ENCODE assay signal across 11 cellular contexts in genomic region chr17:77330602-77331081, GRCh38.
DNase-seq lines count a peak whose midpoint lies in the region; ATAC-seq and TF ChIP-seq lines count a peak whose summit lies in the region.
"Had no signal": no experiment of that assay in that cellular context is flagged by ENCODE, and none has a peak within 500 bp of the region (broad histone marks: within the 10 kb centered on the region; RNA-seq: fewer than 3 reads in every experiment).

No MANE protein-coding gene starts in this region.

- H3K4me1 ChIP-seq in sigmoid colon (peaks cover 0 to 51% (median 35%) of the 10 kb centered on the region in 4 donors), hepatocyte (ENCODE audit: insufficient read depth) (peaks cover 37% of the 10 kb centered on the region)

- peaks cover 2% of the 10 kb centered on the region for H3K9me3 Mint-ChIP-seq in activated CD8-positive, alpha-beta memory T cell treated with anti-CD3 and anti-CD28 coated beads, Interleukin-2, amount 10 ng/mL, durations not matched to agents 7 days and 5 days (ENCODE audit: low read depth)
- peaks cover 4% of the 10 kb centered on the region for H3K9me3 Mint-ChIP-seq in chondrocyte (ENCODE audit: low read depth)

- H3K27me3 Mint-ChIP-seq in activated CD8-positive, alpha-beta memory T cell treated with anti-CD3 and anti-CD28 coated beads, Interleukin-2, amount 10 ng/mL, durations not matched to agents 7 days and 5 days, result no peaks in the 10 kb centered on the region
- H3K27me3 Mint-ChIP-seq in chondrocyte (ENCODE audit: low read depth), result no peaks in the 10 kb centered on the region

- no peak overlapping the region for H3K4me2 ChIP-seq in hepatocyte

- H3K4me1 Mint-ChIP-seq in activated CD8-positive, alpha-beta memory T cell treated with anti-CD3 and anti-CD28 coated beads, Interleukin-2, amount 10 ng/mL, durations not matched to agents 7 days and 5 days, result peaks cover 40% of the 10 kb centered on the region
- peaks cover 37% of the 10 kb centered on the region for H3K4me1 Mint-ChIP-seq in chondrocyte (ENCODE audit: low read depth)

- no peaks in the 10 kb centered on the region for H3K9me2 ChIP-seq in hepatocyte (replicated peaks; ENCODE audit: insufficient read depth)

- H3K27ac Mint-ChIP-seq in activated CD8-positive, alpha-beta memory T cell treated with anti-CD3 and anti-CD28 coated beads, Interleukin-2, amount 10 ng/mL, durations not matched to agents 7 days and 5 days, result no peak overlapping the region
- no peak overlapping the region for H3K27ac Mint-ChIP-seq in chondrocyte (ENCODE audit: unreplicated experiment)

- no peak for TF ChIP-seq CTCF in chondrocyte (IDR thresholded peaks at IDR 0.05)
- TF ChIP-seq CTCF in sigmoid colon (IDR thresholded peaks at IDR 0.05), result no peak
- TF ChIP-seq CTCF in hepatocyte (IDR thresholded peaks at IDR 0.05; ENCODE audit: poor library complexity), result no peak

- peaks cover 12% of the 10 kb centered on the region for H3K36me3 Mint-ChIP-seq in activated CD8-positive, alpha-beta memory T cell treated with anti-CD3 and anti-CD28 coated beads, Interleukin-2, amount 10 ng/mL, durations not matched to agents 7 days and 5 days
- no peaks in the 10 kb centered on the region for H3K36me3 Mint-ChIP-seq in chondrocyte (ENCODE audit: low read depth)

- no peak overlapping the region for H2AFZ ChIP-seq in hepatocyte

- DNase-seq in activated CD8-positive, alpha-beta memory T cell treated with anti-CD3 and anti-CD28 coated beads, Interleukin-2, amount 10 ng/mL, durations not matched to agents 7 days and 5 days, result peak; percentile 41
- no peak for DNase-seq in activated CD8-positive, alpha-beta memory T cell treated with anti-CD3 and anti-CD28 coated beads for 24 hours
- peak; percentile 47 for DNase-seq in D341Med (ENCODE audit: low spot score)
- DNase-seq in chondrocyte (ENCODE audit: low spot score), result peak; percentile 86
- peak; percentile 65 for DNase-seq in sigmoid colon
- DNase-seq in hepatocyte (ENCODE audit: low spot score), result no peak
- DNase-seq in stimulated activated CD4-positive, alpha-beta T cell treated with anti-CD3 and anti-CD28 coated beads, Interleukin-2, amount 100 ng/mL, for 48 hours, result no peak
- DNase-seq in DMS 273 (lab: John Stamatoyannopoulos, UW; ENCODE audit: unreplicated experiment), result no peak

- no peaks in the 10 kb centered on the region for H4K20me1 ChIP-seq in hepatocyte (ENCODE audit: insufficient read depth, poor library complexity, severe bottlenecking)

- H3K9me3 ChIP-seq in sigmoid colon, result no peaks in the 10 kb centered on the region
- H3K9me3 ChIP-seq in hepatocyte (ENCODE audit: low read depth), result no peaks in the 10 kb centered on the region
- H3K9me3 ChIP-seq: body of pancreas, esophagus squamous epithelium had no signal

- CTCF ChIA-PET in activated CD8-positive, alpha-beta memory T cell treated with anti-CD3 and anti-CD28 coated beads, Interleukin-2, amount 10 ng/mL, durations not matched to agents 7 days and 5 days (lab: Charles Lee), result interaction anchor here (0.9 to 5.9 kb wide), 21 partner anchors 17 to 212 kb away, joined by 3 to 58 read pairs (median 8); no protein-coding TSS in a partner anchor

- H3K27me3 ChIP-seq in sigmoid colon, result no peaks in the 10 kb centered on the region
- no peaks in the 10 kb centered on the region for H3K27me3 ChIP-seq in hepatocyte
- H3K27me3 ChIP-seq: body of pancreas, dorsolateral prefrontal cortex, esophagus squamous epithelium had no signal

- H3K4me3 Mint-ChIP-seq in activated CD8-positive, alpha-beta memory T cell treated with anti-CD3 and anti-CD28 coated beads, Interleukin-2, amount 10 ng/mL, durations not matched to agents 7 days and 5 days, result no peak overlapping the region
- no peak overlapping the region for H3K4me3 Mint-ChIP-seq in chondrocyte (ENCODE audit: unreplicated experiment)

- peaks cover 92% of the 10 kb centered on the region for H3K79me2 ChIP-seq in hepatocyte

- no peak for ATAC-seq in activated CD8-positive, alpha-beta memory T cell treated with anti-CD3 and anti-CD28 coated beads, Interleukin-2, amount 10 ng/mL, durations not matched to agents 7 days and 5 days

- H3K27ac ChIP-seq in sigmoid colon (peak overlapping the region in 2 of 4 donors; percentile 81 to 92), hepatocyte (no peak overlapping the region)
- H3K27ac ChIP-seq: body of pancreas had no signal

- intact Hi-C loops in sigmoid colon (cut with DNase I), result loop anchor here (1.0 to 5.0 kb wide), 3 partner anchors 42 to 165 kb away; no protein-coding TSS in a partner anchor

- TF ChIP-seq POLR2A in sigmoid colon (IDR thresholded peaks at IDR 0.05), result no peak

- H3K4me3 ChIP-seq in sigmoid colon (no peak overlapping the region), hepatocyte (no peak overlapping the region)
- H3K4me3 ChIP-seq: body of pancreas, esophagus squamous epithelium had no signal

- H3K36me3 ChIP-seq in sigmoid colon, result no peaks in the 10 kb centered on the region
- H3K36me3 ChIP-seq in hepatocyte (replicated peaks; ENCODE audit: insufficient read depth, low read depth), result no peaks in the 10 kb centered on the region
- H3K36me3 ChIP-seq: esophagus squamous epithelium had no signal

- no peak for TF ChIP-seq EP300 in sigmoid colon (IDR thresholded peaks at IDR 0.05)

- 88% methylated on average over 10 of the region's 10 CpGs for WGBS in sigmoid colon, 2 donors
- WGBS in hepatocyte (ENCODE audit: low lambda C conversion rate, missing lambda C conversion rate), result 79% methylated on average over 10 of the region's 10 CpGs

Comparison
In these comparisons a context has a peak if more than half of its experiments do, and no peak if none do; other contexts are left out.
1. DNase-seq: peak in activated CD8-positive, alpha-beta memory T cell treated with anti-CD3 and anti-CD28 coated beads, Interleukin-2, amount 10 ng/mL, durations not matched to agents 7 days and 5 days (single experiment), D341Med (single experiment), chondrocyte (single experiment) and sigmoid colon (single experiment); none in activated CD8-positive, alpha-beta memory T cell treated with anti-CD3 and anti-CD28 coated beads for 24 hours (single experiment), hepatocyte (single experiment), stimulated activated CD4-positive, alpha-beta T cell treated with anti-CD3 and anti-CD28 coated beads, Interleukin-2, amount 100 ng/mL, for 48 hours (0 of 2) and DMS 273 (single experiment).